ENCODE assay signal across 32 cellular contexts in genomic region chr6:11282875-11283274, GRCh38.
"Had no signal": no experiment of that assay in that cellular context is flagged by ENCODE, and none has a peak within 500 bp of the region (broad histone marks: within the 10 kb centered on the region; RNA-seq: fewer than 3 reads in every experiment).

No MANE protein-coding gene starts in this region.

- H3K27ac ChIP-seq: adrenal gland, breast epithelium, cardiac muscle cell, coronary artery, esophagus muscularis mucosa, foreskin keratinocyte, gastrocnemius medialis had no signal

- DNase-seq: activated CD4-positive, alpha-beta memory T cell treated with anti-CD3 and anti-CD28 coated beads for 36 hours; activated CD4-positive, alpha-beta T cell treated with anti-CD3 and anti-CD28 coated beads for 36 hours; activated CD4-positive, alpha-beta T cell treated with anti-CD3 and anti-CD28 coated beads, Interleukin-2, amount 10 ng/mL, durations not matched to agents 24 days and 14 days; activated CD4-positive, CD25-positive, alpha-beta regulatory T cell; activated CD4-positive, CD25-positive, alpha-beta regulatory T cell treated with anti-CD3 and anti-CD28 coated beads, Interleukin-2, amount 50 U/mL, for 72 hours; activated CD8-positive, alpha-beta memory T cell treated with anti-CD3 and anti-CD28 coated beads, Interleukin-2, amount 10 ng/mL, durations not matched to agents 7 days and 5 days; activated CD8-positive, alpha-beta memory T cell treated with anti-CD3 and anti-CD28 coated beads, Interleukin-2, amount 50 U/mL, for 4 hours; activated CD8-positive, alpha-beta T cell treated with anti-CD3 and anti-CD28 coated beads, Interleukin-2, amount 10 ng/mL, durations not matched to agents 7 days and 5 days; activated effector memory CD4-positive, alpha-beta T cell treated with anti-CD3 and anti-CD28 coated beads, Interleukin-2, amount 50 U/mL, for 16 hours; activated naive CD4-positive, alpha-beta T cell treated with anti-CD3 and anti-CD28 coated beads for 36 hours; activated naive CD8-positive, alpha-beta T cell treated with anti-CD3 and anti-CD28 coated beads for 36 hours; activated naive CD8-positive, alpha-beta T cell treated with anti-CD3 and anti-CD28 coated beads, Interleukin-2, amount 50 U/mL, for 24 hours; activated T-cell treated with anti-CD3 and anti-CD28 coated beads, Interleukin-2, amount 50 U/mL, for 1 hour; activated T-cell treated with anti-CD3 and anti-CD28 coated beads, Interleukin-2, amount 50 U/mL, for 48 hours; adrenal gland; amygdala; aorta; central memory CD4-positive, alpha-beta T cell; cerebellar nuclear complex; dermis blood vessel endothelial cell; effector CD4-positive, alpha-beta T cell; effector memory CD8-positive, alpha-beta T cell; erythroblast; foreskin keratinocyte; gastrocnemius medialis; T-helper 1 cell; T-helper 17 cell; T1000 had no signal

- H3K27me3 ChIP-seq: adrenal gland, breast epithelium, cardiac muscle cell, esophagus muscularis mucosa, foreskin keratinocyte, gastrocnemius medialis had no signal

- ATAC-seq: activated CD4-positive, alpha-beta T cell treated with anti-CD3 and anti-CD28 coated beads for 36 hours; activated CD8-positive, alpha-beta memory T cell treated with anti-CD3 and anti-CD28 coated beads, Interleukin-2, amount 10 ng/mL, durations not matched to agents 7 days and 5 days; activated CD8-positive, alpha-beta T cell treated with anti-CD3 and anti-CD28 coated beads, Interleukin-2, amount 10 ng/mL, durations not matched to agents 7 days and 5 days; activated naive CD8-positive, alpha-beta T cell treated with anti-CD3 and anti-CD28 coated beads, Interleukin-2, amount 50 U/mL, for 24 hours; effector memory CD8-positive, alpha-beta T cell; foreskin keratinocyte; gastrocnemius medialis; T-helper 17 cell had no signal

- H3K36me3 ChIP-seq: adrenal gland, breast epithelium, cardiac muscle cell, esophagus muscularis mucosa, gastrocnemius medialis had no signal

- H3K4me3 ChIP-seq: adrenal gland, breast epithelium, cardiac muscle cell, coronary artery, esophagus muscularis mucosa, gastrocnemius medialis had no signal

- H3K4me1 ChIP-seq: adrenal gland, breast epithelium, gastrocnemius medialis had no signal

- H3K9me3 ChIP-seq: adrenal gland, breast epithelium, gastrocnemius medialis had no signal
